In the genomic region with DNA sequence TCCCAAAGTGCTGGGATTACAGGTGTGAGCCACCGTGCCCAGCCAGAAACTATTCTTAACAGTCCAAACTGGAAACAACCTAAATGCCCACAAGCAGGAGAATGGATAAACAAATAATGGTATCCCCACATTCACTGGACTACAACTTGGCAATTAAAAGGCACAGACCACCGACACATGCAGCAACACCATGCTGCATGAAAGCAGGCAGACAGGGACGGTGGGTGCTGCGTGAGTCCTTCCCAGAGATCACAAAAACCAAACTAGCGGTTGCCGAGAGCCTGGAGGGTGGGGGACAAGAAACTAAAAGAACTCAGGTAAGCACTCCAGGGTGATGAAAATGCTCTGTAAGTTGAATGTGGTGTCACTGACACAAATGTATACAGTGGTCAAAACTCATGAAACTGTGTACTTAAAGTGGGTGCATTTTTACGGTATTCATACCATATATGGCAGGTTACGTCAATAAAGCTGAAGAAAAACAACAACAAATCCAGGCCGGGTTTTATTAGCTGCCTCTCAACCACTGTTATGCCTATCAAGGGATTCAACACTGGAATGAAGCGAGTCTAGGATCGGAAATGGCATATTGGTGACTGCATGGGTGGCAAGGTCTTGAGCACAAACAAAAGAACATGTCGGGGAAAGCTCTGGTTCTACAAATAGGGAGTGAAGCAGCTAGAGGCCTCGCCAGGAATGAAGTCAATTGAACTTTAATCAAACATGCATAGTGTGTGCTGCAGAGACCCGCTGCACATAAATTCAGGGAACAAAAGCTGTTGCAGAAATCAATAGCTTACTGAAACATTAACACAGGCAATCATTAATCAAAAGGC, we compare ENCODE assay signal across 10 cellular contexts. TPM values are rescaled to one million over a fixed set of nuclear protein-coding genes. Genes with fewer than 3 reads are reported as not detected.
DNase-seq lines count a peak whose midpoint lies in the region; ATAC-seq and TF ChIP-seq lines count a peak whose summit lies in the region.
"Had no signal": no experiment of that assay in that cellular context is flagged by ENCODE, and none has a peak within 500 bp of the region (broad histone marks: within the 10 kb centered on the region; RNA-seq: fewer than 3 reads in every experiment).

No MANE protein-coding gene starts in this region.

- H3K27ac ChIP-seq in VCaP: peak overlapping the region; percentile 60
- H3K27ac ChIP-seq in subcutaneous abdominal adipose tissue (ENCODE audit: low read depth, low read length): peak overlapping the region; percentile 97
- no peak overlapping the region for H3K27ac ChIP-seq in foreskin keratinocyte

- TF ChIP-seq CTCF in VCaP (conservative IDR thresholded peaks at IDR 0.05) (no peak), foreskin keratinocyte (conservative IDR thresholded peaks at IDR 0.05) (no peak)

- peaks cover 36 to 75% (median 69%) of the 10 kb centered on the region in 5 donors for H3K4me1 ChIP-seq in subcutaneous abdominal adipose tissue (ENCODE audit: control insufficient read depth in 5 of 5, insufficient read depth in 5 of 5, low read length in 5 of 5)
- peaks cover 16% of the 10 kb centered on the region for H3K4me1 ChIP-seq in foreskin keratinocyte

- H3K36me3 ChIP-seq in subcutaneous abdominal adipose tissue (ENCODE audit: control insufficient read depth in 5 of 5, insufficient read depth in 5 of 5, low read length in 5 of 5): peaks cover under 1 to 18% (median 13%) of the 10 kb centered on the region in 5 donors

- H3K9ac ChIP-seq in subcutaneous abdominal adipose tissue (ENCODE audit: low read length in 5 of 5): no peak overlapping the region

- ATAC-seq in left lobe of liver: peak; percentile 58
- no peak for ATAC-seq in HG02642 (IDR thresholded peaks at IDR 0.05; ENCODE audit: poor library complexity, unreplicated experiment)
- ATAC-seq in foreskin keratinocyte: no peak
- ATAC-seq in HG03175 (IDR thresholded peaks at IDR 0.05; ENCODE audit: unreplicated experiment): no peak
- ATAC-seq: natural killer cell treated with Interleukin-12 subunit alpha and Interleukin-12 subunit beta and Interleukin-15 and Interleukin-18, amount 100 ng/mL, for 72 hours; stimulated activated memory B cell treated with anti-CD40 and anti-IgM and Interleukin-4, amounts not matched to agents 10 μg/mL and 1 μg/mL and 100 μg/mL, for 72 hours had no signal

- peak; percentile 47 for DNase-seq in LHCN-M2 (ENCODE audit: low read depth)
- DNase-seq in left lobe of liver (ENCODE audit: low spot score): no peak
- DNase-seq in foreskin keratinocyte: no peak
- DNase-seq: cortex of kidney had no signal

- H3K4me3 ChIP-seq in subcutaneous abdominal adipose tissue (ENCODE audit: low read depth in 1 of 5, low read length in 5 of 5): peak overlapping the region in 2 of 5 donors; percentile 7 to 23

- no peaks in the 10 kb centered on the region for H3K9me3 ChIP-seq in subcutaneous abdominal adipose tissue (ENCODE audit: control insufficient read depth in 5 of 5, low read length in 5 of 5)

- H3K27me3 ChIP-seq in subcutaneous abdominal adipose tissue (ENCODE audit: control insufficient read depth in 5 of 5, insufficient read depth in 4 of 5, low read length in 5 of 5) (no peaks in the 10 kb centered on the region), foreskin keratinocyte (no peaks in the 10 kb centered on the region)

RNA-seq across cellular contexts. Expression of a gene that starts 52.4 kb away (rescaled TPM):
- total RNA-seq in LHCN-M2 (2014; rRNA removed): 4.0 and 4.2 TPM in 2 replicates
- polyA plus RNA-seq in LHCN-M2 (2012): 1.9 TPM
- 0.20 TPM for total RNA-seq in left lobe of liver
- total RNA-seq in foreskin keratinocyte: 0.42 and 0.61 TPM in 2 replicates
- polyA plus RNA-seq in foreskin keratinocyte: 0.40 and 0.58 TPM in 2 replicates
